In the genomic region with DNA sequence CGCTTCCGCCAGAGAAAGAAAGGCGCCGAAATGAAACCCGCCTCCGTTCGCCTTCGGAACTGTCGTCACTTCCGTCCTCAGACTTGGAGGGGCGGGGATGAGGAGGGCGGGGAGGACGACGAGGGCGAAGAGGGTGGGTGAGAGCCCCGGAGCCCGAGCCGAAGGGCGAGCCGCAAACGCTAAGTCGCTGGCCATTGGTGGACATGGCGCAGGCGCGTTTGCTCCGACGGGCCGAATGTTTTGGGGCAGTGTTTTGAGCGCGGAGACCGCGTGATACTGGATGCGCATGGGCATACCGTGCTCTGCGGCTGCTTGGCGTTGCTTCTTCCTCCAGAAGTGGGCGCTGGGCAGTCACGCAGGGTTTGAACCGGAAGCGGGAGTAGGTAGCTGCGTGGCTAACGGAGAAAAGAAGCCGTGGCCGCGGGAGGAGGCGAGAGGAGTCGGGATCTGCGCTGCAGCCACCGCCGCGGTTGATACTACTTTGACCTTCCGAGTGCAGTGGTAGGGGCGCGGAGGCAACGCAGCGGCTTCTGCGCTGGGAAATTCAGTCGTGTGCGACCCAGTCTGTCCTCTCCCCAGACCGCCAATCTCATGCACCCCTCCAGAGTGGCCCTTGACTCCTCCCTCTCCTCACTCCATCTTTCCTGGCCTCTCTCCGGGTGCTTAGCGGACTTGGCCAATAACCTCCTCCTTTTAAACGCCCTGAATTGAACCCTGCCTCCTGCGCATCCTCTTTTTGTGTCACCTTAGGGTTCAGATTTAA, we compare ENCODE assay signal across 8 cellular contexts. TPM values are rescaled to one million over a fixed set of nuclear protein-coding genes. Genes with fewer than 3 reads are reported as not detected.
DNase-seq lines count a peak whose midpoint lies in the region; ATAC-seq and TF ChIP-seq lines count a peak whose summit lies in the region.

A gene with protein sequence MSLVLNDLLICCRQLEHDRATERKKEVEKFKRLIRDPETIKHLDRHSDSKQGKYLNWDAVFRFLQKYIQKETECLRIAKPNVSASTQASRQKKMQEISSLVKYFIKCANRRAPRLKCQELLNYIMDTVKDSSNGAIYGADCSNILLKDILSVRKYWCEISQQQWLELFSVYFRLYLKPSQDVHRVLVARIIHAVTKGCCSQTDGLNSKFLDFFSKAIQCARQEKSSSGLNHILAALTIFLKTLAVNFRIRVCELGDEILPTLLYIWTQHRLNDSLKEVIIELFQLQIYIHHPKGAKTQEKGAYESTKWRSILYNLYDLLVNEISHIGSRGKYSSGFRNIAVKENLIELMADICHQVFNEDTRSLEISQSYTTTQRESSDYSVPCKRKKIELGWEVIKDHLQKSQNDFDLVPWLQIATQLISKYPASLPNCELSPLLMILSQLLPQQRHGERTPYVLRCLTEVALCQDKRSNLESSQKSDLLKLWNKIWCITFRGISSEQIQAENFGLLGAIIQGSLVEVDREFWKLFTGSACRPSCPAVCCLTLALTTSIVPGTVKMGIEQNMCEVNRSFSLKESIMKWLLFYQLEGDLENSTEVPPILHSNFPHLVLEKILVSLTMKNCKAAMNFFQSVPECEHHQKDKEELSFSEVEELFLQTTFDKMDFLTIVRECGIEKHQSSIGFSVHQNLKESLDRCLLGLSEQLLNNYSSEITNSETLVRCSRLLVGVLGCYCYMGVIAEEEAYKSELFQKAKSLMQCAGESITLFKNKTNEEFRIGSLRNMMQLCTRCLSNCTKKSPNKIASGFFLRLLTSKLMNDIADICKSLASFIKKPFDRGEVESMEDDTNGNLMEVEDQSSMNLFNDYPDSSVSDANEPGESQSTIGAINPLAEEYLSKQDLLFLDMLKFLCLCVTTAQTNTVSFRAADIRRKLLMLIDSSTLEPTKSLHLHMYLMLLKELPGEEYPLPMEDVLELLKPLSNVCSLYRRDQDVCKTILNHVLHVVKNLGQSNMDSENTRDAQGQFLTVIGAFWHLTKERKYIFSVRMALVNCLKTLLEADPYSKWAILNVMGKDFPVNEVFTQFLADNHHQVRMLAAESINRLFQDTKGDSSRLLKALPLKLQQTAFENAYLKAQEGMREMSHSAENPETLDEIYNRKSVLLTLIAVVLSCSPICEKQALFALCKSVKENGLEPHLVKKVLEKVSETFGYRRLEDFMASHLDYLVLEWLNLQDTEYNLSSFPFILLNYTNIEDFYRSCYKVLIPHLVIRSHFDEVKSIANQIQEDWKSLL (N-terminal part only) (plus strand): TSS at position 382 of the 763 bp plus-strand sequence. CDS start 4,558 bp downstream, outside the sequence.

- H3K4me1 Mint-ChIP-seq in activated CD4-positive, alpha-beta T cell treated with anti-CD3 and anti-CD28 coated beads, Interleukin-2, amount 10 ng/mL, durations not matched to agents 24 days and 14 days: peaks cover 56% of the 10 kb centered on the region

- no peaks in the 10 kb centered on the region for H3K27me3 ChIP-seq in left lung

- no peaks in the 10 kb centered on the region for H3K9me3 Mint-ChIP-seq in activated CD4-positive, alpha-beta T cell treated with anti-CD3 and anti-CD28 coated beads, Interleukin-2, amount 10 ng/mL, durations not matched to agents 24 days and 14 days

- intact Hi-C loops in activated CD4-positive, alpha-beta T cell treated with anti-CD3 and anti-CD28 coated beads, Interleukin-2, amount 10 ng/mL, durations not matched to agents 24 days and 14 days (cut with micrococcal nuclease): loop anchor here (1.0 to 10.0 kb wide), 11 partner anchors 23 to 658 kb away; a partner anchor contains a TSS
- intact Hi-C loops in left lung (cut with DNase I): no loop called here

- peak within 1 kb of the TSS; percentile 98 to 99 for H3K27ac ChIP-seq in left lung

- peak within 1 kb of the TSS; percentile 74 to 80 for H3K4me3 ChIP-seq in left lung

- H3K36me3 Mint-ChIP-seq in activated CD4-positive, alpha-beta T cell treated with anti-CD3 and anti-CD28 coated beads, Interleukin-2, amount 10 ng/mL, durations not matched to agents 24 days and 14 days (ENCODE audit: low read depth): peaks cover 27% of the 10 kb centered on the region

- H3K27me3 Mint-ChIP-seq in activated CD4-positive, alpha-beta T cell treated with anti-CD3 and anti-CD28 coated beads, Interleukin-2, amount 10 ng/mL, durations not matched to agents 24 days and 14 days: no peaks in the 10 kb centered on the region

- ATAC-seq in GM19324 (IDR thresholded peaks at IDR 0.05; ENCODE audit: low FRiP score, unreplicated experiment) (peak; percentile 92), HG03469 (IDR thresholded peaks at IDR 0.05; ENCODE audit: unreplicated experiment) (peak; percentile 77), left lung (peak; percentile 96)

- H3K27ac Mint-ChIP-seq in activated CD4-positive, alpha-beta T cell treated with anti-CD3 and anti-CD28 coated beads, Interleukin-2, amount 10 ng/mL, durations not matched to agents 24 days and 14 days: no peak within 1 kb of the TSS

- peak; percentile 52 to 70 for TF ChIP-seq CTCF in left lung (IDR thresholded peaks at IDR 0.05)

- DNase-seq in C1 segment of cervical spinal cord (lab: John Stamatoyannopoulos, UW): peak; percentile 96 to 100 (median 99)
- DNase-seq in NCI-H526 (lab: John Stamatoyannopoulos, UW): peak; percentile 100
- peak; percentile 99 for DNase-seq in activated CD4-positive, alpha-beta T cell treated with anti-CD3 and anti-CD28 coated beads, Interleukin-2, amount 10 ng/mL, durations not matched to agents 24 days and 14 days
- DNase-seq in dedifferentiated amniotic fluid mesenchymal stem cell (ENCODE audit: extremely low spot score): peak; percentile 99
- DNase-seq in left lung: peak; percentile 99 to 100
- DNase-seq in stimulated activated CD4-positive, alpha-beta T cell treated with anti-CD3 and anti-CD28 coated beads, Interleukin-2, amount 100 ng/mL, for 48 hours: peak; percentile 93 to 94

- H3K36me3 ChIP-seq in left lung: no peaks in the 10 kb centered on the region

- H3K9me3 ChIP-seq in left lung: no peaks in the 10 kb centered on the region

- no peak within 1 kb of the TSS for H3K4me3 Mint-ChIP-seq in activated CD4-positive, alpha-beta T cell treated with anti-CD3 and anti-CD28 coated beads, Interleukin-2, amount 10 ng/mL, durations not matched to agents 24 days and 14 days

- H3K4me1 ChIP-seq in left lung: peaks cover 7 to 55% of the 10 kb centered on the region in 2 donors

RNA-seq across cellular contexts. Expression of the gene that starts here (rescaled TPM):
- total RNA-seq in activated CD4-positive, alpha-beta T cell treated with anti-CD3 and anti-CD28 coated beads, Interleukin-2, amount 10 ng/mL, durations not matched to agents 24 days and 14 days: 37.6 and 42.5 TPM in 2 replicates
- 10 to 100 TPM; 69.1 to 79.4 TPM for total RNA-seq in left lung

Comparison
In these comparisons a context has a peak if more than half of its experiments do, and no peak if none do; other contexts are left out.
1. Peak in every context shown above with its lines: DNase-seq, ATAC-seq, H3K4me3 ChIP-seq and H3K27ac ChIP-seq.